ENCODE assay signal across 2 cellular contexts in genomic region chr5:67305913-67306710, GRCh38.
A peak's percentile ranks its signal among the peaks of the same experiment; 100 is the strongest.
TF ChIP-seq lines count a peak whose summit lies in the region.

No MANE protein-coding gene starts in this region.

TF ChIP-seq in IMR-90, 13 proteins besides CTCF, POLR2A, EP300 and RAD21 (continued from another document):
- TF ChIP-seq MXI1 (IDR thresholded peaks at IDR 0.05; ENCODE audit: borderline replicate concordance, low read depth, low read length), result no peak
- TF ChIP-seq, protein P1, sequence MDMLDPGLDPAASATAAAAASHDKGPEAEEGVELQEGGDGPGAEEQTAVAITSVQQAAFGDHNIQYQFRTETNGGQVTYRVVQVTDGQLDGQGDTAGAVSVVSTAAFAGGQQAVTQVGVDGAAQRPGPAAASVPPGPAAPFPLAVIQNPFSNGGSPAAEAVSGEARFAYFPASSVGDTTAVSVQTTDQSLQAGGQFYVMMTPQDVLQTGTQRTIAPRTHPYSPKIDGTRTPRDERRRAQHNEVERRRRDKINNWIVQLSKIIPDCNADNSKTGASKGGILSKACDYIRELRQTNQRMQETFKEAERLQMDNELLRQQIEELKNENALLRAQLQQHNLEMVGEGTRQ (IDR thresholded peaks at IDR 0.05; ENCODE audit: low read depth, low read length), result no peak
- TF ChIP-seq RCOR1 (IDR thresholded peaks at IDR 0.05; ENCODE audit: insufficient replicate concordance, low read length), result no peak
- no peak for TF ChIP-seq RFX5 (IDR thresholded peaks at IDR 0.05; ENCODE audit: low read depth, low read length)
- no peak for TF ChIP-seq CHD1 (IDR thresholded peaks at IDR 0.05; ENCODE audit: low read depth, low read length)
- TF ChIP-seq MAFK (IDR thresholded peaks at IDR 0.05; ENCODE audit: low read depth, low read length), result no peak
- no peak for TF ChIP-seq FOS (IDR thresholded peaks at IDR 0.05; ENCODE audit: low read depth, low read length)
- TF ChIP-seq NFE2L2 (IDR thresholded peaks at IDR 0.05; ENCODE audit: low read depth, low read length), result no peak
- TF ChIP-seq MAZ (IDR thresholded peaks at IDR 0.05; ENCODE audit: borderline replicate concordance, low read depth, low read length), result no peak
- no peak for TF ChIP-seq ELK1 (IDR thresholded peaks at IDR 0.05; ENCODE audit: borderline replicate concordance, low read depth, low read length)
- no peak for TF ChIP-seq BHLHE40 (IDR thresholded peaks at IDR 0.05; ENCODE audit: low read depth, low read length)
- TF ChIP-seq CEBPB (IDR thresholded peaks at IDR 0.05; ENCODE audit: low read depth, low read length), result no peak

TF ChIP-seq in GM12878, 131 proteins besides CTCF, POLR2A, EP300 and RAD21:
- TF ChIP-seq MYB (IDR thresholded peaks at IDR 0.05; ENCODE audit: borderline replicate concordance, low read depth, low read length), result no peak
- TF ChIP-seq RELB (IDR thresholded peaks at IDR 0.05; ENCODE audit: low read depth), result 0 out of 2 replicates have a peak, but pooled peaks have one; percentile 39
- peak in 1 of 2 experiments; percentile 48; a peak in 1 of 4 replicates for TF ChIP-seq IKZF2 (IDR thresholded peaks at IDR 0.05)
- TF ChIP-seq BCLAF1 (IDR thresholded peaks at IDR 0.05), result no peak
- TF ChIP-seq MTA2 (IDR thresholded peaks at IDR 0.05; ENCODE audit: low read depth), result peak; percentile 66
- TF ChIP-seq ESRRA (IDR thresholded peaks at IDR 0.05; ENCODE audit: low read length), result no peak
- no peak for TF ChIP-seq TCF7 (IDR thresholded peaks at IDR 0.05; ENCODE audit: borderline replicate concordance)
- peak; percentile 40; the same call in 1 of the 2 replicates for TF ChIP-seq NFIC (IDR thresholded peaks at IDR 0.05; ENCODE audit: low read depth, low read length)
- TF ChIP-seq BCL11A (IDR thresholded peaks at IDR 0.05; ENCODE audit: low read depth, low read length), result peak; percentile 65; the same call in 1 of the 2 replicates
- TF ChIP-seq RUNX3 (IDR thresholded peaks at IDR 0.05; ENCODE audit: low read length), result peak; percentile 16; the same call in 1 of the 2 replicates
- TF ChIP-seq CREM (IDR thresholded peaks at IDR 0.05; ENCODE audit: low read depth), result no peak
- no peak for TF ChIP-seq HCFC1 (IDR thresholded peaks at IDR 0.05; ENCODE audit: low read length)
